18 cellular contexts compared by ENCODE assay signal in genomic region chr13:110119943-110120905, GRCh38.
DNase-seq lines count a peak whose midpoint lies in the region; ATAC-seq and TF ChIP-seq lines count a peak whose summit lies in the region.
"Had no signal": no experiment of that assay in that cellular context is flagged by ENCODE, and none has a peak within 500 bp of the region (broad histone marks: within the 10 kb centered on the region; RNA-seq: fewer than 3 reads in every experiment).

No MANE protein-coding gene starts in this region.

- POLR2A ChIA-PET in RWPE1 (lab: Yijun Ruan, JAX; ENCODE audit: low non-redundant PET) = no interaction called here

- H3K4me1 Mint-ChIP-seq in HFFc6 (ENCODE audit: low read depth) (peaks cover 23% of the 10 kb centered on the region), chondrocyte (ENCODE audit: low read depth) (peaks cover 29% of the 10 kb centered on the region)
- H3K4me1 Mint-ChIP-seq: IgD-negative memory B cell had no signal

- no peak for TF ChIP-seq CTCF in HFFc6 (IDR thresholded peaks at IDR 0.05)
- TF ChIP-seq CTCF in RWPE1 (conservative IDR thresholded peaks at IDR 0.05; ENCODE audit: low read depth) = no peak
- TF ChIP-seq CTCF in foreskin keratinocyte (conservative IDR thresholded peaks at IDR 0.05) = no peak
- TF ChIP-seq CTCF in psoas muscle (IDR thresholded peaks at IDR 0.05) = no peak
- TF ChIP-seq CTCF in chondrocyte (IDR thresholded peaks at IDR 0.05) = no peak

- H3K9me3 ChIP-seq in psoas muscle = no peaks in the 10 kb centered on the region
- H3K9me3 ChIP-seq: esophagus squamous epithelium, transverse colon had no signal

- H3K36me3 ChIP-seq in psoas muscle (ENCODE audit: insufficient read depth in 1 of 2, low read depth in 1 of 2) = no peaks in the 10 kb centered on the region
- H3K36me3 ChIP-seq: esophagus squamous epithelium, transverse colon had no signal

- intact Hi-C loops in psoas muscle (cut with DNase I) = loop anchor here in 1 of 2 donors (5.0 kb wide), 2 partner anchors 333 to 1158 kb away; partner anchors contain the start of gene IRS2

- DNase-seq in HFFc6 = peak; percentile 19
- peak; percentile 70 for DNase-seq in RWPE1 (ENCODE audit: low spot score)
- peak in 1 of 2 donors; percentile 61 for DNase-seq in foreskin keratinocyte
- no peak for DNase-seq in psoas muscle
- DNase-seq in chondrocyte (ENCODE audit: low spot score) = no peak
- DNase-seq: activated CD4-positive, alpha-beta T cell treated with anti-CD3 and anti-CD28 coated beads for 4 hours; AML-193; esophagus squamous epithelium; NCI-H1694 treated with DMSO at 0.1 percent for 48 hours; NCI-H345; NK-92 treated with Interleukin-12 subunit alpha and Interleukin-12 subunit beta, amount 100 ng/mL, for 24 hours; stimulated activated naive CD4-positive, alpha-beta T cell; transverse colon had no signal

- no peak overlapping the region for H3K27ac ChIP-seq in RWPE1
- no peak overlapping the region for H3K27ac ChIP-seq in foreskin keratinocyte
- no peak overlapping the region for H3K27ac ChIP-seq in psoas muscle
- H3K27ac ChIP-seq: esophagus squamous epithelium, transverse colon had no signal

- ATAC-seq in foreskin keratinocyte = peak; percentile 68
- ATAC-seq in psoas muscle = peak in 3 of 4 donors; percentile 31 to 53 (median 48)
- no peak for ATAC-seq in HG03432 (IDR thresholded peaks at IDR 0.05; ENCODE audit: unreplicated experiment)
- no peak for ATAC-seq in GM18520 (IDR thresholded peaks at IDR 0.05; ENCODE audit: unreplicated experiment)
- ATAC-seq: GM23338 had no signal

- H3K4me3 ChIP-seq in psoas muscle = no peak overlapping the region
- H3K4me3 ChIP-seq: esophagus squamous epithelium, GM23338, lung, transverse colon had no signal

- H3K27me3 ChIP-seq in foreskin keratinocyte = no peaks in the 10 kb centered on the region
- no peaks in the 10 kb centered on the region for H3K27me3 ChIP-seq in psoas muscle (ENCODE audit: insufficient read depth in 3 of 3, low read length in 2 of 3)

- 85 to 89% (median 86%) methylated on average over 18 of the region's 18 CpGs for WGBS in psoas muscle, 3 donors

- H3K4me1 ChIP-seq in foreskin keratinocyte (peaks cover 5% of the 10 kb centered on the region), psoas muscle (no peaks in the 10 kb centered on the region)
- H3K4me1 ChIP-seq: transverse colon had no signal

- H3K9me3 Mint-ChIP-seq in HFFc6 (no peaks in the 10 kb centered on the region), chondrocyte (ENCODE audit: low read depth) (no peaks in the 10 kb centered on the region)
- H3K9me3 Mint-ChIP-seq: GM23338 had no signal

- H3K27ac Mint-ChIP-seq in HFFc6 (peak overlapping the region; percentile 6; the same call in 1 of the 2 replicates), chondrocyte (ENCODE audit: unreplicated experiment) (no peak overlapping the region)
- H3K27ac Mint-ChIP-seq: GM23338 had no signal

- H3K36me3 Mint-ChIP-seq in HFFc6 (ENCODE audit: low read depth) = no peaks in the 10 kb centered on the region
- H3K36me3 Mint-ChIP-seq in chondrocyte (ENCODE audit: low read depth) = no peaks in the 10 kb centered on the region
- H3K36me3 Mint-ChIP-seq: IgD-negative memory B cell had no signal

- H3K4me3 Mint-ChIP-seq in HFFc6 (no peak overlapping the region), chondrocyte (ENCODE audit: unreplicated experiment) (no peak overlapping the region)
- H3K4me3 Mint-ChIP-seq: GM23338, IgD-negative memory B cell had no signal

- CTCF ChIA-PET in RWPE1 (lab: Yijun Ruan, JAX) = no interaction called here

- no peaks in the 10 kb centered on the region for H3K27me3 Mint-ChIP-seq in HFFc6 (ENCODE audit: insufficient read depth)
- H3K27me3 Mint-ChIP-seq in chondrocyte (ENCODE audit: low read depth) = no peaks in the 10 kb centered on the region

Comparison
In these comparisons a context has a peak if more than half of its experiments do, and no peak if none do; other contexts are left out.
1. DNase-seq: peak in HFFc6 (single experiment) and RWPE1 (single experiment); none in psoas muscle (0 of 2) and chondrocyte (single experiment).
2. ATAC-seq: peak in foreskin keratinocyte (single experiment) and psoas muscle (3 of 4); none in HG03432 (single experiment) and GM18520 (single experiment).